ENCODE assay signal across 8 cellular contexts in genomic region chr6:108598316-108598863, GRCh38. TPM values are rescaled to one million over a fixed set of nuclear protein-coding genes. Genes with fewer than 3 reads are reported as not detected.
A peak's percentile ranks its signal among the peaks of the same experiment; 100 is the strongest.
DNase-seq lines count a peak whose midpoint lies in the region; ATAC-seq and TF ChIP-seq lines count a peak whose summit lies in the region.

No MANE protein-coding gene starts in this region.

- H3K4me3 ChIP-seq in fibroblast of lung (replicated peaks in 1 of 4; ENCODE audit: control extremely low read depth in 1 of 4, insufficient read depth in 1 of 4, low read depth in 3 of 4, low read length in 4 of 4) = no peak overlapping the region
- no peak overlapping the region for H3K4me3 ChIP-seq in stomach

- H3K36me3 ChIP-seq in fibroblast of lung (ENCODE audit: control insufficient read depth, insufficient read depth, low read length) (no peaks in the 10 kb centered on the region), stomach (no peaks in the 10 kb centered on the region)

- peaks cover 56% of the 10 kb centered on the region for H3K4me1 Mint-ChIP-seq in Calu3 (ENCODE audit: low read depth, unreplicated experiment)
- peaks cover 7% of the 10 kb centered on the region for H3K4me1 Mint-ChIP-seq in activated T-helper 2 cell treated with anti-CD3 and anti-CD28 coated beads, Interferon-gamma antibody, Interleukin-2, Interleukin-4, amounts not matched to agents 10 μg/mL and 5 μg/mL and 100 μg/mL, durations not matched to agents 14 hours and 24 hours and 36 hours (ENCODE audit: low read depth)

- peaks cover 11% of the 10 kb centered on the region for H3K36me3 Mint-ChIP-seq in Calu3 (ENCODE audit: insufficient read depth, unreplicated experiment)
- no peaks in the 10 kb centered on the region for H3K36me3 Mint-ChIP-seq in activated T-helper 2 cell treated with anti-CD3 and anti-CD28 coated beads, Interferon-gamma antibody, Interleukin-2, Interleukin-4, amounts not matched to agents 10 μg/mL and 5 μg/mL and 100 μg/mL, durations not matched to agents 14 hours and 24 hours and 36 hours (ENCODE audit: low read depth)

- TF ChIP-seq EP300 in stomach (IDR thresholded peaks at IDR 0.05) = no peak

- peak overlapping the region; percentile 46 for H3K27ac ChIP-seq in fibroblast of lung (ENCODE audit: insufficient read depth, low read length)
- H3K27ac ChIP-seq in stomach = peak overlapping the region; percentile 58 to 89 (median 71)

- intact Hi-C loops in stomach (cut with DNase I; ENCODE audit: low total_unique reads) (no loop called here), Calu3 (cut with micrococcal nuclease; ENCODE audit: unreplicated experiment) (no loop called here)
- intact Hi-C loops in activated T-helper 2 cell treated with anti-CD3 and anti-CD28 coated beads, Interferon-gamma antibody, Interleukin-2, Interleukin-4, amounts not matched to agents 10 μg/mL and 5 μg/mL and 100 μg/mL, durations not matched to agents 14 hours and 24 hours and 36 hours (cut with micrococcal nuclease) = no loop called here

- no peak overlapping the region for H2AFZ ChIP-seq in fibroblast of lung (ENCODE audit: low read length)

- H3K4me3 Mint-ChIP-seq in Calu3 (ENCODE audit: low read depth, unreplicated experiment) = no peak overlapping the region
- no peak overlapping the region for H3K4me3 Mint-ChIP-seq in activated T-helper 2 cell treated with anti-CD3 and anti-CD28 coated beads, Interferon-gamma antibody, Interleukin-2, Interleukin-4, amounts not matched to agents 10 μg/mL and 5 μg/mL and 100 μg/mL, durations not matched to agents 14 hours and 24 hours and 36 hours (ENCODE audit: low read depth)

- H3K27ac Mint-ChIP-seq in Calu3 (ENCODE audit: unreplicated experiment) = no peak overlapping the region
- H3K27ac Mint-ChIP-seq in activated T-helper 2 cell treated with anti-CD3 and anti-CD28 coated beads, Interferon-gamma antibody, Interleukin-2, Interleukin-4, amounts not matched to agents 10 μg/mL and 5 μg/mL and 100 μg/mL, durations not matched to agents 14 hours and 24 hours and 36 hours = no peak overlapping the region

- peak; percentile 91 for ATAC-seq in GM21717 (IDR thresholded peaks at IDR 0.05; ENCODE audit: unreplicated experiment)

- DNase-seq in GM13977 (ENCODE audit: low spot score) (peak; percentile 43), MV-4-11 (lab: John Stamatoyannopoulos, UW) (peak; percentile 79), fibroblast of lung (ENCODE audit: low read depth in 2 of 2) (peak; percentile 36 to 61), stomach (no peak), Calu3 (no peak), DMS 273 (lab: John Stamatoyannopoulos, UW; ENCODE audit: unreplicated experiment) (no peak)
- no peak for DNase-seq in activated T-helper 2 cell treated with anti-CD3 and anti-CD28 coated beads, Interferon-gamma antibody, Interleukin-2, Interleukin-4, amounts not matched to agents 10 μg/mL and 5 μg/mL and 100 μg/mL, durations not matched to agents 14 hours and 24 hours and 36 hours (ENCODE audit: low spot score)

- in situ Hi-C loops in GM13977 (cut with MboI; ENCODE audit: low pct_unique_long_range_greater_than_20kb, low sequenced_read_pairs, unreplicated experiment) = no loop called here

- TF ChIP-seq CTCF in GM13977 (IDR thresholded peaks at IDR 0.05; ENCODE audit: extremely low read depth, insufficient read depth, missing control alignments) = no peak
- no peak for TF ChIP-seq CTCF in fibroblast of lung (conservative IDR thresholded peaks at IDR 0.05 in 1 of 2, IDR thresholded peaks at IDR 0.05 in 1 of 2; ENCODE audit: low read depth in 1 of 2, low read length in 2 of 2)
- TF ChIP-seq CTCF in stomach (IDR thresholded peaks at IDR 0.05) = no peak
- no peak for TF ChIP-seq CTCF in Calu3 (IDR thresholded peaks at IDR 0.05; ENCODE audit: unreplicated experiment)

- H4K20me1 ChIP-seq in fibroblast of lung (ENCODE audit: control insufficient read depth, extremely low read depth, insufficient read depth, low read length) = no peaks in the 10 kb centered on the region

- H3K9ac ChIP-seq in fibroblast of lung (ENCODE audit: insufficient read depth, low read length) = no peak overlapping the region

- H3K4me1 ChIP-seq in fibroblast of lung (ENCODE audit: control insufficient read depth, extremely low read depth, insufficient read depth, low read length) (peaks cover 18% of the 10 kb centered on the region), stomach (peaks cover 55 to 78% (median 67%) of the 10 kb centered on the region in 4 donors)

- peaks cover 87% of the 10 kb centered on the region for H3K79me2 ChIP-seq in fibroblast of lung (ENCODE audit: control insufficient read depth, insufficient read depth, low read length)

- no peaks in the 10 kb centered on the region for H3K9me3 ChIP-seq in fibroblast of lung (ENCODE audit: control insufficient read depth, insufficient read depth, low read depth, low read length)
- no peaks in the 10 kb centered on the region for H3K9me3 ChIP-seq in stomach

- no peaks in the 10 kb centered on the region for H3K27me3 Mint-ChIP-seq in Calu3 (ENCODE audit: unreplicated experiment)
- peaks cover 17% of the 10 kb centered on the region for H3K27me3 Mint-ChIP-seq in activated T-helper 2 cell treated with anti-CD3 and anti-CD28 coated beads, Interferon-gamma antibody, Interleukin-2, Interleukin-4, amounts not matched to agents 10 μg/mL and 5 μg/mL and 100 μg/mL, durations not matched to agents 14 hours and 24 hours and 36 hours (ENCODE audit: low read depth)

- CTCF ChIA-PET in Calu3 (lab: Charles Lee) = no interaction called here

- no peak for TF ChIP-seq POLR2A in stomach (IDR thresholded peaks at IDR 0.05)

- WGBS in stomach, 5 donors = 63 to 76% (median 66%) methylated on average over 2 of the region's 2 CpGs

- no TSS peak for BruUV-seq in Calu3 (replicated peaks; lab: Mats Ljungman, UMichigan)

- H3K27me3 ChIP-seq in fibroblast of lung (ENCODE audit: control insufficient read depth, insufficient read depth, low read length) (no peaks in the 10 kb centered on the region), stomach (no peaks in the 10 kb centered on the region)

- no peaks in the 10 kb centered on the region for H3K9me3 Mint-ChIP-seq in Calu3 (ENCODE audit: low read depth, unreplicated experiment)
- H3K9me3 Mint-ChIP-seq in activated T-helper 2 cell treated with anti-CD3 and anti-CD28 coated beads, Interferon-gamma antibody, Interleukin-2, Interleukin-4, amounts not matched to agents 10 μg/mL and 5 μg/mL and 100 μg/mL, durations not matched to agents 14 hours and 24 hours and 36 hours = no peaks in the 10 kb centered on the region

- H3K4me2 ChIP-seq in fibroblast of lung (ENCODE audit: extremely low read depth, insufficient read depth, low read length) = no peak overlapping the region

RNA-seq across cellular contexts. Expression of gene FOXO3, which starts 37.7 kb away (rescaled TPM):
- 53.7 and 63.9 TPM in 2 replicates for total RNA-seq in fibroblast of lung
- 36.9 and 49.5 TPM in 2 replicates for polyA plus RNA-seq in fibroblast of lung
- polyA plus RNA-seq in fibroblast of lung (2012) = 28.1 and 46.7 TPM in 2 replicates
- 241 and 323 TPM in 2 replicates for polyA minus RNA-seq in fibroblast of lung (ENCODE audit: low replicate concordance)
- total RNA-seq in stomach = 10 to 100 TPM; 33.3 to 89.8 (median 78.6) TPM
- 10 to 100 TPM; 13.0 to 21.2 (median 14.4) TPM for polyA plus RNA-seq in stomach
- total RNA-seq in Calu3 (2022) = 44.1 and 45.5 TPM in 2 replicates
- total RNA-seq in activated T-helper 2 cell treated with anti-CD3 and anti-CD28 coated beads, Interferon-gamma antibody, Interleukin-2, Interleukin-4, amounts not matched to agents 10 μg/mL and 5 μg/mL and 100 μg/mL, durations not matched to agents 14 hours and 24 hours and 36 hours = 4.7 and 5.8 TPM in 2 replicates

Comparison
In these comparisons a context has a peak if more than half of its experiments do, and no peak if none do; other contexts are left out.
1. DNase-seq: peak in GM13977 (single experiment), MV-4-11 (single experiment) and fibroblast of lung (2 of 2); none in stomach (single experiment), Calu3 (single experiment), DMS 273 (single experiment) and activated T-helper 2 cell treated with anti-CD3 and anti-CD28 coated beads, Interferon-gamma antibody, Interleukin-2, Interleukin-4, amounts not matched to agents 10 μg/mL and 5 μg/mL and 100 μg/mL, durations not matched to agents 14 hours and 24 hours and 36 hours (single experiment).